Comparison of ENCODE assay signal across 32 cellular contexts in genomic region chr1:108678696-108679095, GRCh38. TPM values are rescaled to one million over a fixed set of nuclear protein-coding genes. Genes with fewer than 3 reads are reported as not detected.
"Had no signal": no experiment of that assay in that cellular context is flagged by ENCODE, and none has a peak within 500 bp of the region (broad histone marks: within the 10 kb centered on the region; RNA-seq: fewer than 3 reads in every experiment).

No MANE protein-coding gene starts in this region.

- H3K9me3 ChIP-seq: gastroesophageal sphincter, spleen, testis, transverse colon, uterus had no signal

- H3K27ac ChIP-seq: gastroesophageal sphincter, testis, transverse colon, uterus had no signal

- H3K4me3 Mint-ChIP-seq: activated CD8-positive, alpha-beta T cell treated with anti-CD3 and anti-CD28 coated beads for 36 hours; activated naive CD4-positive, alpha-beta T cell treated with anti-CD3 and anti-CD28 coated beads, Interleukin-2, amount 50 U/mL, for 24 hours; activated naive CD8-positive, alpha-beta T cell treated with anti-CD3 and anti-CD28 coated beads, Interleukin-2, amount 50 U/mL, for 24 hours; activated T-cell treated with anti-CD3 and anti-CD28 coated beads, Interleukin-2, amount 50 U/mL, for 4 hours; effector memory CD8-positive, alpha-beta T cell; immature natural killer cell; natural killer cell treated with Interleukin-12 subunit alpha and Interleukin-12 subunit beta and Interleukin-15 and Interleukin-18, amount 100 ng/mL, for 72 hours; WTC11 had no signal

- FAIRE-seq: kidney had no signal

- H3K4me3 ChIP-seq: gastroesophageal sphincter, spleen, testis, transverse colon, uterus had no signal

- H3K27me3 Mint-ChIP-seq: activated CD8-positive, alpha-beta T cell treated with anti-CD3 and anti-CD28 coated beads for 36 hours; activated naive CD4-positive, alpha-beta T cell treated with anti-CD3 and anti-CD28 coated beads, Interleukin-2, amount 50 U/mL, for 24 hours; effector memory CD8-positive, alpha-beta T cell; natural killer cell treated with Interleukin-12 subunit alpha and Interleukin-12 subunit beta and Interleukin-15 and Interleukin-18, amount 100 ng/mL, for 72 hours had no signal

- DNase-seq: activated CD4-positive, alpha-beta T cell treated with anti-CD3 and anti-CD28 coated beads for 1 hour; activated CD4-positive, alpha-beta T cell treated with anti-CD3 and anti-CD28 coated beads, Interleukin-2, amount 50 U/mL, for 1 hour; activated CD8-positive, alpha-beta T cell treated with anti-CD3 and anti-CD28 coated beads for 36 hours; activated naive CD8-positive, alpha-beta T cell treated with anti-CD3 and anti-CD28 coated beads, Interleukin-2, amount 50 U/mL, for 24 hours; activated T-cell treated with anti-CD3 and anti-CD28 coated beads, Interleukin-2, amount 50 U/mL, for 4 hours; amygdala; caudate nucleus; cortex of kidney; effector memory CD8-positive, alpha-beta T cell; erythroblast; head of caudate nucleus; hypothalamus; immature natural killer cell; kidney; left colon; mesenchymal stem cell; right cardiac atrium; spleen; stimulated activated CD4-positive, alpha-beta T cell treated with anti-CD3 and anti-CD28 coated beads, Interleukin-4, amount 100 ng/mL, for 1 hour; stimulated activated naive CD8-positive, alpha-beta T cell treated with anti-CD3 and anti-CD28 coated beads, Interleukin-15, Interleukin-2, amounts not matched to agents 100 U/mL and 50 U/mL, for 24 hours; T1000; testis; transverse colon; uterus had no signal

- ATAC-seq: activated CD8-positive, alpha-beta T cell treated with anti-CD3 and anti-CD28 coated beads for 36 hours; activated naive CD8-positive, alpha-beta T cell treated with anti-CD3 and anti-CD28 coated beads, Interleukin-2, amount 50 U/mL, for 24 hours; activated T-cell treated with anti-CD3 and anti-CD28 coated beads, Interleukin-2, amount 50 U/mL, for 4 hours; effector memory CD8-positive, alpha-beta T cell; gastroesophageal sphincter; left colon; natural killer cell treated with Interleukin-12 subunit alpha and Interleukin-12 subunit beta and Interleukin-15 and Interleukin-18, amount 100 ng/mL, for 72 hours; stimulated activated naive CD8-positive, alpha-beta T cell treated with anti-CD3 and anti-CD28 coated beads, Interleukin-15, Interleukin-2, amounts not matched to agents 100 U/mL and 50 U/mL, for 24 hours; WTC11 had no signal

- H3K27ac Mint-ChIP-seq: activated naive CD4-positive, alpha-beta T cell treated with anti-CD3 and anti-CD28 coated beads, Interleukin-2, amount 50 U/mL, for 24 hours; activated naive CD8-positive, alpha-beta T cell treated with anti-CD3 and anti-CD28 coated beads, Interleukin-2, amount 50 U/mL, for 24 hours; activated T-helper 2 cell treated with anti-CD3 and anti-CD28 coated beads, Interferon-gamma antibody, Interleukin-2, Interleukin-4, amounts not matched to agents 10 μg/mL and 5 μg/mL and 100 μg/mL, durations not matched to agents 14 hours and 24 hours and 36 hours; effector memory CD8-positive, alpha-beta T cell; immature natural killer cell; WTC11 had no signal

- H3K27me3 ChIP-seq: spleen, testis, transverse colon, uterus had no signal

- H3K36me3 Mint-ChIP-seq: activated naive CD4-positive, alpha-beta T cell treated with anti-CD3 and anti-CD28 coated beads, Interleukin-2, amount 50 U/mL, for 24 hours; natural killer cell treated with Interleukin-12 subunit alpha and Interleukin-12 subunit beta and Interleukin-15 and Interleukin-18, amount 100 ng/mL, for 72 hours had no signal

- H3K9me3 Mint-ChIP-seq: activated CD8-positive, alpha-beta T cell treated with anti-CD3 and anti-CD28 coated beads for 36 hours; activated naive CD4-positive, alpha-beta T cell treated with anti-CD3 and anti-CD28 coated beads, Interleukin-2, amount 50 U/mL, for 24 hours; activated naive CD8-positive, alpha-beta T cell treated with anti-CD3 and anti-CD28 coated beads, Interleukin-2, amount 50 U/mL, for 24 hours; activated T-cell treated with anti-CD3 and anti-CD28 coated beads, Interleukin-2, amount 50 U/mL, for 4 hours; activated T-helper 2 cell treated with anti-CD3 and anti-CD28 coated beads, Interferon-gamma antibody, Interleukin-2, Interleukin-4, amounts not matched to agents 10 μg/mL and 5 μg/mL and 100 μg/mL, durations not matched to agents 14 hours and 24 hours and 36 hours; effector memory CD8-positive, alpha-beta T cell; immature natural killer cell; natural killer cell treated with Interleukin-12 subunit alpha and Interleukin-12 subunit beta and Interleukin-15 and Interleukin-18, amount 100 ng/mL, for 72 hours had no signal

- H3K36me3 ChIP-seq: gastroesophageal sphincter, spleen, transverse colon, uterus had no signal

- H3K4me1 ChIP-seq: gastroesophageal sphincter, testis, transverse colon, uterus had no signal

RNA-seq across cellular contexts. Expression of gene FNDC7, which starts 34.0 kb away (rescaled TPM):
- total RNA-seq: activated T-cell treated with anti-CD3 and anti-CD28 coated beads, Interleukin-2, amount 50 U/mL, for 4 hours; activated T-helper 2 cell treated with anti-CD3 and anti-CD28 coated beads, Interferon-gamma antibody, Interleukin-2, Interleukin-4, amounts not matched to agents 10 μg/mL and 5 μg/mL and 100 μg/mL, durations not matched to agents 14 hours and 24 hours and 36 hours; chondrocyte; gastroesophageal sphincter; kidney; left colon; lower leg skin; omental fat pad; transverse colon; uterus had no signal
- polyA plus RNA-seq: immature natural killer cell, right cardiac atrium had no signal
